ENCODE assay signal across 23 cellular contexts in genomic region chr1:225853441-225853840, GRCh38. TPM values are rescaled to one million over a fixed set of nuclear protein-coding genes. Genes with fewer than 3 reads are reported as not detected.
"Had no signal": no experiment of that assay in that cellular context is flagged by ENCODE, and none has a peak within 500 bp of the region (broad histone marks: within the 10 kb centered on the region; RNA-seq: fewer than 3 reads in every experiment).

No MANE protein-coding gene starts in this region.

- DNase-seq: activated CD4-positive, alpha-beta T cell treated with anti-CD3 and anti-CD28 coated beads, Interleukin-2, amount 10 ng/mL, durations not matched to agents 7 days and 5 days; activated CD8-positive, alpha-beta T cell treated with anti-CD3 and anti-CD28 coated beads, Interleukin-2, amount 10 ng/mL, durations not matched to agents 7 days and 5 days; activated gamma-delta T cell; activated naive CD8-positive, alpha-beta T cell treated with anti-CD3 and anti-CD28 coated beads, Interleukin-2, amount 10 ng/mL, durations not matched to agents 7 days and 5 days; activated T-cell treated with anti-CD3 and anti-CD28 coated beads, Interleukin-2, amount 50 U/mL, for 4 hours; amygdala; central memory CD4-positive, alpha-beta T cell; colonic mucosa; mesenchymal stem cell; naive thymus-derived CD4-positive, alpha-beta T cell; spleen; stimulated activated CD4-positive, alpha-beta T cell treated with anti-CD3 and anti-CD28 coated beads, Interleukin-4, amount 100 ng/mL, for 4 hours; stimulated activated naive CD4-positive, alpha-beta T cell; transverse colon had no signal

- H3K4me3 Mint-ChIP-seq: activated CD4-positive, alpha-beta T cell treated with anti-CD3 and anti-CD28 coated beads, Interleukin-2, amount 10 ng/mL, durations not matched to agents 7 days and 5 days; activated CD8-positive, alpha-beta T cell treated with anti-CD3 and anti-CD28 coated beads, Interleukin-2, amount 10 ng/mL, durations not matched to agents 7 days and 5 days; activated naive CD8-positive, alpha-beta T cell treated with anti-CD3 and anti-CD28 coated beads, Interleukin-2, amount 10 ng/mL, durations not matched to agents 7 days and 5 days; activated T-cell treated with anti-CD3 and anti-CD28 coated beads, Interleukin-2, amount 50 U/mL, for 4 hours; brain; naive thymus-derived CD4-positive, alpha-beta T cell had no signal

- ATAC-seq: activated CD4-positive, CD25-positive, alpha-beta regulatory T cell treated with anti-CD3 and anti-CD28 coated beads, Interleukin-2, amount 50 U/mL, for 24 hours; activated CD8-positive, alpha-beta T cell treated with anti-CD3 and anti-CD28 coated beads, Interleukin-2, amount 10 ng/mL, durations not matched to agents 7 days and 5 days; activated T-cell treated with anti-CD3 and anti-CD28 coated beads, Interleukin-2, amount 50 U/mL, for 4 hours; left lung; mucosa of descending colon; naive thymus-derived CD4-positive, alpha-beta T cell had no signal

- H3K9me3 Mint-ChIP-seq: activated CD4-positive, alpha-beta T cell treated with anti-CD3 and anti-CD28 coated beads, Interleukin-2, amount 10 ng/mL, durations not matched to agents 7 days and 5 days; activated naive CD8-positive, alpha-beta T cell treated with anti-CD3 and anti-CD28 coated beads, Interleukin-2, amount 10 ng/mL, durations not matched to agents 7 days and 5 days; activated T-cell treated with anti-CD3 and anti-CD28 coated beads, Interleukin-2, amount 50 U/mL, for 4 hours had no signal

- H3K27ac Mint-ChIP-seq: activated CD4-positive, alpha-beta T cell treated with anti-CD3 and anti-CD28 coated beads, Interleukin-2, amount 10 ng/mL, durations not matched to agents 7 days and 5 days; activated naive CD8-positive, alpha-beta T cell treated with anti-CD3 and anti-CD28 coated beads, Interleukin-2, amount 10 ng/mL, durations not matched to agents 7 days and 5 days; brain had no signal

- H3K27me3 Mint-ChIP-seq: activated CD4-positive, alpha-beta T cell treated with anti-CD3 and anti-CD28 coated beads, Interleukin-2, amount 10 ng/mL, durations not matched to agents 7 days and 5 days; activated naive CD8-positive, alpha-beta T cell treated with anti-CD3 and anti-CD28 coated beads, Interleukin-2, amount 10 ng/mL, durations not matched to agents 7 days and 5 days; brain; naive thymus-derived CD4-positive, alpha-beta T cell had no signal

- H3K27ac ChIP-seq: colonic mucosa, left lung, neutrophil, parathyroid adenoma, transverse colon, vagina had no signal

RNA-seq across cellular contexts. Expression of gene LEFTY1, which starts 35.5 kb away (rescaled TPM):
- total RNA-seq: activated CD4-positive, alpha-beta T cell treated with anti-CD3 and anti-CD28 coated beads, Interleukin-2, amount 10 ng/mL, durations not matched to agents 7 days and 5 days; activated CD8-positive, alpha-beta T cell treated with anti-CD3 and anti-CD28 coated beads, Interleukin-2, amount 10 ng/mL, durations not matched to agents 7 days and 5 days; kidney epithelial cell; T-helper 1 cell treated with Interleukin-12 subunit alpha and Interleukin-12 subunit beta and Interleukin-4 antibody, amounts not matched to agents 30 ng/mL and 1 ng/mL, for 36 hours; vagina had no signal
- polyA plus RNA-seq: naive thymus-derived CD4-positive, alpha-beta T cell had no signal
